ENCODE assay signal across 23 cellular contexts in the genomic region with DNA sequence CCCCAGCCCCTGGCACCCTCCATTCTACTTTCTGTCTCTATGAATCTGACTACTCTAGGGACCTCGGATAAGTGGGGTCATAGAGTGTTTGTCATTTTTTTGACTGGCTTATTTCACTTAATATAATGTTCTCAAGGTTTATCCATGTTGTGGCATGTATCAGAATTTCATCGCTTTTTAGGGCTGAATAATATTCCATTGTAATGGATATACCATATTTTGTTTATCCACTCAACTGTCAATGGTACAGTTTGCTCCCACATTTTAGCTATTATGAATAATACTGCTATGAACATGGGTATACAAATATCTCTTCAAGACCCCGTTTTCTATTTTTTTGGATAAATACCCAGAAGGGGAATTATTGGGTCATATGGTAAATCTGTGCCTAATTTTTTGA. TPM values are rescaled to one million over a fixed set of nuclear protein-coding genes. Genes with fewer than 3 reads are reported as not detected.
DNase-seq lines count a peak whose midpoint lies in the region; TF ChIP-seq lines count a peak whose summit lies in the region.
"Had no signal": no experiment of that assay in that cellular context is flagged by ENCODE, and none has a peak within 500 bp of the region (broad histone marks: within the 10 kb centered on the region; RNA-seq: fewer than 3 reads in every experiment).

No MANE protein-coding gene starts in this region.

- H3K9me3 ChIP-seq in HEK293 (ENCODE audit: control insufficient read depth, insufficient read depth, low read depth, low read length): no peaks in the 10 kb centered on the region

- POLR2A ChIA-PET in HEK293 (lab: Yijun Ruan, JAX): interaction anchor here (0.6 kb wide), 1 partner anchor 96 kb away, joined by 3 read pairs; no protein-coding TSS in a partner anchor

- no peak overlapping the region for H3K27ac ChIP-seq in HEK293 (ENCODE audit: extremely low read depth, low read depth, low read length)
- H3K27ac ChIP-seq: BLaER1 had no signal

- peaks cover 14% of the 10 kb centered on the region for H3K36me3 Mint-ChIP-seq in T-helper 1 cell treated with Interleukin-12 subunit alpha and Interleukin-12 subunit beta and Interleukin-4 antibody, amounts not matched to agents 30 μg/mL and 1 μg/mL, for 36 hours (ENCODE audit: low read depth)
- H3K36me3 Mint-ChIP-seq in endothelial cell (ENCODE audit: low read depth, unreplicated experiment): peaks cover 22% of the 10 kb centered on the region

- CTCF ChIA-PET in HEK293 (lab: Yijun Ruan, JAX): no interaction called here

- no peaks in the 10 kb centered on the region for H3K9me3 Mint-ChIP-seq in T-helper 1 cell treated with Interleukin-12 subunit alpha and Interleukin-12 subunit beta and Interleukin-4 antibody, amounts not matched to agents 30 μg/mL and 1 μg/mL, for 36 hours
- no peaks in the 10 kb centered on the region for H3K9me3 Mint-ChIP-seq in endothelial cell (ENCODE audit: unreplicated experiment)
- H3K9me3 Mint-ChIP-seq: CD4-positive, alpha-beta memory T cell; CD8-positive, alpha-beta memory T cell had no signal

- no peaks in the 10 kb centered on the region for H3K4me1 ChIP-seq in HEK293 (ENCODE audit: control insufficient read depth, insufficient read depth, low read length)
- H3K4me1 ChIP-seq: BLaER1 had no signal

- no peak overlapping the region for H3K4me3 Mint-ChIP-seq in T-helper 1 cell treated with Interleukin-12 subunit alpha and Interleukin-12 subunit beta and Interleukin-4 antibody, amounts not matched to agents 30 μg/mL and 1 μg/mL, for 36 hours
- H3K4me3 Mint-ChIP-seq in endothelial cell (ENCODE audit: unreplicated experiment): peak overlapping the region; percentile 56
- H3K4me3 Mint-ChIP-seq: CD14-positive monocyte; CD4-positive, alpha-beta memory T cell; CD4-positive, CD25-positive, alpha-beta regulatory T cell had no signal

- DNase-seq in T-helper 1 cell (no peak), endothelial cell (ENCODE audit: low spot score) (no peak), SIG-M5 (lab: John Stamatoyannopoulos, UW) (no peak)
- DNase-seq: 8988T; ACHN; BE2C; C1 segment of cervical spinal cord; CD4-positive, alpha-beta memory T cell; CD4-positive, CD25-positive, alpha-beta regulatory T cell; CD8-positive, alpha-beta memory T cell; COR-L47; DMS 273 treated with DMSO at 0.1 percent for 48 hours; DMS153; DMS53; DMS79; DND-41; EL; GDM1 had no signal

- no peaks in the 10 kb centered on the region for H3K4me1 Mint-ChIP-seq in T-helper 1 cell treated with Interleukin-12 subunit alpha and Interleukin-12 subunit beta and Interleukin-4 antibody, amounts not matched to agents 30 μg/mL and 1 μg/mL, for 36 hours (ENCODE audit: low read depth)
- H3K4me1 Mint-ChIP-seq in endothelial cell (ENCODE audit: unreplicated experiment): no peaks in the 10 kb centered on the region
- H3K4me1 Mint-ChIP-seq: CD14-positive monocyte had no signal

- H3K27me3 Mint-ChIP-seq in T-helper 1 cell treated with Interleukin-12 subunit alpha and Interleukin-12 subunit beta and Interleukin-4 antibody, amounts not matched to agents 30 μg/mL and 1 μg/mL, for 36 hours (ENCODE audit: low read depth): no peaks in the 10 kb centered on the region
- H3K27me3 Mint-ChIP-seq in endothelial cell (ENCODE audit: unreplicated experiment): no peaks in the 10 kb centered on the region
- H3K27me3 Mint-ChIP-seq: CD4-positive, alpha-beta memory T cell; CD4-positive, CD25-positive, alpha-beta regulatory T cell; CD8-positive, alpha-beta memory T cell had no signal

- no peak overlapping the region for H3K4me3 ChIP-seq in HEK293 (ENCODE audit: low read depth, low read length)
- H3K4me3 ChIP-seq: BLaER1, GM12878 had no signal

- peaks cover 14 to 79% of the 10 kb centered on the region in 2 experiments; a peak in 2 of 3 replicates for H3K36me3 ChIP-seq in HEK293 (ENCODE audit: control insufficient read depth in 2 of 2, insufficient read depth in 1 of 2, low read length in 2 of 2)
- H3K36me3 ChIP-seq: BE2C had no signal

- H3K27ac Mint-ChIP-seq in T-helper 1 cell treated with Interleukin-12 subunit alpha and Interleukin-12 subunit beta and Interleukin-4 antibody, amounts not matched to agents 30 μg/mL and 1 μg/mL, for 36 hours: peak overlapping the region; percentile 32
- no peak overlapping the region for H3K27ac Mint-ChIP-seq in endothelial cell (ENCODE audit: unreplicated experiment)
- H3K27ac Mint-ChIP-seq: CD4-positive, alpha-beta memory T cell; CD4-positive, CD25-positive, alpha-beta regulatory T cell had no signal

- TF ChIP-seq CTCF in HEK293 (tag by site-specific recombination; IDR thresholded peaks at IDR 0.05) (no peak), endothelial cell (IDR thresholded peaks at IDR 0.05; ENCODE audit: unreplicated experiment) (no peak)

TF ChIP-seq in HEK293, 187 proteins besides CTCF, POLR2A, EP300 and RAD21:
- TF ChIP-seq ZSCAN16 (tag by site-specific recombination; IDR thresholded peaks at IDR 0.05) (no peak), ZNF146 (tag by site-specific recombination; IDR thresholded peaks at IDR 0.05) (peak; percentile 66), ZNF23 (tag by site-specific recombination; IDR thresholded peaks at IDR 0.05; ENCODE audit: borderline replicate concordance) (no peak), ZNF391 (tag by site-specific recombination; IDR thresholded peaks at IDR 0.05; ENCODE audit: borderline replicate concordance, low read depth) (no peak), ZNF549 (tag by site-specific recombination; IDR thresholded peaks at IDR 0.05) (no peak), ZNF561 (tag by site-specific recombination; IDR thresholded peaks at IDR 0.05; ENCODE audit: borderline replicate concordance) (no peak), ZNF596 (tag by site-specific recombination; IDR thresholded peaks at IDR 0.05) (no peak)
TF ChIP-seq in HEK293: peak in this region for 1.

RNA-seq across cellular contexts. Expression of a gene that starts 7.4 kb away (rescaled TPM):
- total RNA-seq in endothelial cell (ENCODE audit: unreplicated experiment): 17.1 TPM

RNA-seq across cellular contexts. Expression of a gene that starts 39.3 kb away (rescaled TPM):
- total RNA-seq in endothelial cell (ENCODE audit: unreplicated experiment): 5.5 TPM
